Comparison of ENCODE assay signal across 1 cellular context in the genomic region with DNA sequence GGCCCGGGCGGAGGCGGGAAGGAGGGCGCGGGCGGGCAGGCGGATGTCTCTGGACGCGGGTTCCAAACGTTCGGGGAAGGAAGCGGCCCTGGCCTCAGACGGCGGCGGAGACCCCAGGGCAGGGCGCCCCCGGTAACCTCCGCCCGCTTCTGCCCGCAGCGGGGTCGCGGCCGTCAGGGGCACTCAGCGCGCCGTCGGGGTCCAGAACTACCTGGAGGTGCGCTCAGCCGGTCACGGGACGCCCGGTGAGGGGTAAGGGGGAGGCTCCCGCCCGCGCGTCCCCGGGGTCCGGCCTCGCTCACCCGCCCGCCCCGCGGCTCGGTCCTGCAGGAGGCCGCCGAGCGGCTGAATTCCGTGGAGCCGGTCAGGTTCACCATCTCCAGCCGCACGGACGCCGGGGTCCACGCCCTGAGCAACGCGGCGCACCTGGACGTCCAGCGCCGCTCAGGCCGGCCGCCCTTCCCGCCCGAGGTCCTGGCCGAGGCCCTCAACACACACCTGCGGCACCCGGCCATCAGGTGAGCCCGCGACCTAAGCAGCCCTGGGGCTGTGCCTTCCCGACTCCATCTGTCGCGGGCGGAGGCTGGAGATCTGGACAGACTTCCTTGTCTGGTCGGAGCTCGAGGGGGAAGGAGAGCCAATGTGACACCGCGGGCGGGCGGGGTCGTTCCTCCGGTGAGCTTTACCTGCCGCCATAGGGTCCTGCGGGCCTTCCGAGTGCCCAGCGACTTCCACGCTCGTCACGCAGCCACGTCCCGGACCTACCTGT.
TF ChIP-seq lines count a peak whose summit lies in the region.

No MANE protein-coding gene starts in this region.

TF ChIP-seq in GM23338, 12 proteins besides CTCF, POLR2A, EP300 and RAD21 (continued from another document):
- TF ChIP-seq, protein P1, sequence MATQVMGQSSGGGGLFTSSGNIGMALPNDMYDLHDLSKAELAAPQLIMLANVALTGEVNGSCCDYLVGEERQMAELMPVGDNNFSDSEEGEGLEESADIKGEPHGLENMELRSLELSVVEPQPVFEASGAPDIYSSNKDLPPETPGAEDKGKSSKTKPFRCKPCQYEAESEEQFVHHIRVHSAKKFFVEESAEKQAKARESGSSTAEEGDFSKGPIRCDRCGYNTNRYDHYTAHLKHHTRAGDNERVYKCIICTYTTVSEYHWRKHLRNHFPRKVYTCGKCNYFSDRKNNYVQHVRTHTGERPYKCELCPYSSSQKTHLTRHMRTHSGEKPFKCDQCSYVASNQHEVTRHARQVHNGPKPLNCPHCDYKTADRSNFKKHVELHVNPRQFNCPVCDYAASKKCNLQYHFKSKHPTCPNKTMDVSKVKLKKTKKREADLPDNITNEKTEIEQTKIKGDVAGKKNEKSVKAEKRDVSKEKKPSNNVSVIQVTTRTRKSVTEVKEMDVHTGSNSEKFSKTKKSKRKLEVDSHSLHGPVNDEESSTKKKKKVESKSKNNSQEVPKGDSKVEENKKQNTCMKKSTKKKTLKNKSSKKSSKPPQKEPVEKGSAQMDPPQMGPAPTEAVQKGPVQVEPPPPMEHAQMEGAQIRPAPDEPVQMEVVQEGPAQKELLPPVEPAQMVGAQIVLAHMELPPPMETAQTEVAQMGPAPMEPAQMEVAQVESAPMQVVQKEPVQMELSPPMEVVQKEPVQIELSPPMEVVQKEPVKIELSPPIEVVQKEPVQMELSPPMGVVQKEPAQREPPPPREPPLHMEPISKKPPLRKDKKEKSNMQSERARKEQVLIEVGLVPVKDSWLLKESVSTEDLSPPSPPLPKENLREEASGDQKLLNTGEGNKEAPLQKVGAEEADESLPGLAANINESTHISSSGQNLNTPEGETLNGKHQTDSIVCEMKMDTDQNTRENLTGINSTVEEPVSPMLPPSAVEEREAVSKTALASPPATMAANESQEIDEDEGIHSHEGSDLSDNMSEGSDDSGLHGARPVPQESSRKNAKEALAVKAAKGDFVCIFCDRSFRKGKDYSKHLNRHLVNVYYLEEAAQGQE (IDR thresholded peaks at IDR 0.05; ENCODE audit: unreplicated experiment): no peak
- TF ChIP-seq STAT1 (IDR thresholded peaks at IDR 0.05; ENCODE audit: unreplicated experiment) (no peak), NANOG (IDR thresholded peaks at IDR 0.05; ENCODE audit: borderline replicate concordance) (no peak), ZNF331 (CRISPR knock-in tag; IDR thresholded peaks at IDR 0.05; ENCODE audit: low read depth) (no peak), EZH2 (IDR thresholded peaks at IDR 0.05; ENCODE audit: low read depth, unreplicated experiment) (no peak), POLR2AphosphoS5 (IDR thresholded peaks at IDR 0.05; ENCODE audit: low read depth) (no peak), ZNF114 (CRISPR knock-in tag; IDR thresholded peaks at IDR 0.05) (no peak)
- TF ChIP-seq, protein P2, sequence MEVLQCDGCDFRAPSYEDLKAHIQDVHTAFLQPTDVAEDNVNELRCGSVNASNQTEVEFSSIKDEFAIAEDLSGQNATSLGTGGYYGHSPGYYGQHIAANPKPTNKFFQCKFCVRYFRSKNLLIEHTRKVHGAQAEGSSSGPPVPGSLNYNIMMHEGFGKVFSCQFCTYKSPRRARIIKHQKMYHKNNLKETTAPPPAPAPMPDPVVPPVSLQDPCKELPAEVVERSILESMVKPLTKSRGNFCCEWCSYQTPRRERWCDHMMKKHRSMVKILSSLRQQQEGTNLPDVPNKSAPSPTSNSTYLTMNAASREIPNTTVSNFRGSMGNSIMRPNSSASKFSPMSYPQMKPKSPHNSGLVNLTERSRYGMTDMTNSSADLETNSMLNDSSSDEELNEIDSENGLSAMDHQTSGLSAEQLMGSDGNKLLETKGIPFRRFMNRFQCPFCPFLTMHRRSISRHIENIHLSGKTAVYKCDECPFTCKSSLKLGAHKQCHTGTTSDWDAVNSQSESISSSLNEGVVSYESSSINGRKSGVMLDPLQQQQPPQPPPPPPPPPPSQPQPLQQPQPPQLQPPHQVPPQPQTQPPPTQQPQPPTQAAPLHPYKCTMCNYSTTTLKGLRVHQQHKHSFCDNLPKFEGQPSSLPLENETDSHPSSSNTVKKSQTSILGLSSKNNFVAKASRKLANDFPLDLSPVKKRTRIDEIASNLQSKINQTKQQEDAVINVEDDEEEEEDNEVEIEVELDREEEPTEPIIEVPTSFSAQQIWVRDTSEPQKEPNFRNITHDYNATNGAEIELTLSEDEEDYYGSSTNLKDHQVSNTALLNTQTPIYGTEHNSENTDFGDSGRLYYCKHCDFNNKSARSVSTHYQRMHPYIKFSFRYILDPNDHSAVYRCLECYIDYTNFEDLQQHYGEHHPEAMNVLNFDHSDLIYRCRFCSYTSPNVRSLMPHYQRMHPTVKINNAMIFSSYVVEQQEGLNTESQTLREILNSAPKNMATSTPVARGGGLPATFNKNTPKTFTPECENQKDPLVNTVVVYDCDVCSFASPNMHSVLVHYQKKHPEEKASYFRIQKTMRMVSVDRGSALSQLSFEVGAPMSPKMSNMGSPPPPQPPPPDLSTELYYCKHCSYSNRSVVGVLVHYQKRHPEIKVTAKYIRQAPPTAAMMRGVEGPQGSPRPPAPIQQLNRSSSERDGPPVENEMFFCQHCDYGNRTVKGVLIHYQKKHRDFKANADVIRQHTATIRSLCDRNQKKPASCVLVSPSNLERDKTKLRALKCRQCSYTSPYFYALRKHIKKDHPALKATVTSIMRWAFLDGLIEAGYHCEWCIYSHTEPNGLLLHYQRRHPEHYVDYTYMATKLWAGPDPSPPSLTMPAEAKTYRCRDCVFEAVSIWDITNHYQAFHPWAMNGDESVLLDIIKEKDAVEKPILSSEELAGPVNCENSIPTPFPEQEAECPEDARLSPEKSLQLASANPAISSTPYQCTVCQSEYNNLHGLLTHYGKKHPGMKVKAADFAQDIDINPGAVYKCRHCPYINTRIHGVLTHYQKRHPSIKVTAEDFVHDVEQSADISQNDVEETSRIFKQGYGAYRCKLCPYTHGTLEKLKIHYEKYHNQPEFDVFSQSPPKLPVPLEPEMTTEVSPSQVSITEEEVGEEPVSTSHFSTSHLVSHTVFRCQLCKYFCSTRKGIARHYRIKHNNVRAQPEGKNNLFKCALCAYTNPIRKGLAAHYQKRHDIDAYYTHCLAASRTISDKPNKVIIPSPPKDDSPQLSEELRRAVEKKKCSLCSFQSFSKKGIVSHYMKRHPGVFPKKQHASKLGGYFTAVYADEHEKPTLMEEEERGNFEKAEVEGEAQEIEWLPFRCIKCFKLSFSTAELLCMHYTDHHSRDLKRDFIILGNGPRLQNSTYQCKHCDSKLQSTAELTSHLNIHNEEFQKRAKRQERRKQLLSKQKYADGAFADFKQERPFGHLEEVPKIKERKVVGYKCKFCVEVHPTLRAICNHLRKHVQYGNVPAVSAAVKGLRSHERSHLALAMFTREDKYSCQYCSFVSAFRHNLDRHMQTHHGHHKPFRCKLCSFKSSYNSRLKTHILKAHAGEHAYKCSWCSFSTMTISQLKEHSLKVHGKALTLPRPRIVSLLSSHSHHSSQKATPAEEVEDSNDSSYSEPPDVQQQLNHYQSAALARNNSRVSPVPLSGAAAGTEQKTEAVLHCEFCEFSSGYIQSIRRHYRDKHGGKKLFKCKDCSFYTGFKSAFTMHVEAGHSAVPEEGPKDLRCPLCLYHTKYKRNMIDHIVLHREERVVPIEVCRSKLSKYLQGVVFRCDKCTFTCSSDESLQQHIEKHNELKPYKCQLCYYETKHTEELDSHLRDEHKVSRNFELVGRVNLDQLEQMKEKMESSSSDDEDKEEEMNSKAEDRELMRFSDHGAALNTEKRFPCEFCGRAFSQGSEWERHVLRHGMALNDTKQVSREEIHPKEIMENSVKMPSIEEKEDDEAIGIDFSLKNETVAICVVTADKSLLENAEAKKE (CRISPR knock-in tag; IDR thresholded peaks at IDR 0.05): no peak
- TF ChIP-seq, protein P3, sequence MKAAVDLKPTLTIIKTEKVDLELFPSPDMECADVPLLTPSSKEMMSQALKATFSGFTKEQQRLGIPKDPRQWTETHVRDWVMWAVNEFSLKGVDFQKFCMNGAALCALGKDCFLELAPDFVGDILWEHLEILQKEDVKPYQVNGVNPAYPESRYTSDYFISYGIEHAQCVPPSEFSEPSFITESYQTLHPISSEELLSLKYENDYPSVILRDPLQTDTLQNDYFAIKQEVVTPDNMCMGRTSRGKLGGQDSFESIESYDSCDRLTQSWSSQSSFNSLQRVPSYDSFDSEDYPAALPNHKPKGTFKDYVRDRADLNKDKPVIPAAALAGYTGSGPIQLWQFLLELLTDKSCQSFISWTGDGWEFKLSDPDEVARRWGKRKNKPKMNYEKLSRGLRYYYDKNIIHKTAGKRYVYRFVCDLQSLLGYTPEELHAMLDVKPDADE (IDR thresholded peaks at IDR 0.05): no peak
